Comparison of ENCODE assay signal across 8 cellular contexts in genomic region chr14:72892879-72893635, GRCh38. TPM values are rescaled to one million over a fixed set of nuclear protein-coding genes. Genes with fewer than 3 reads are reported as not detected.
A peak's percentile ranks its signal among the peaks of the same experiment; 100 is the strongest.
DNase-seq lines count a peak whose midpoint lies in the region; ATAC-seq, FAIRE-seq and TF ChIP-seq lines count a peak whose summit lies in the region.

No MANE protein-coding gene starts in this region.

- peaks cover 4% of the 10 kb centered on the region for H3K27me3 Mint-ChIP-seq in chondrocyte (ENCODE audit: low read depth)

- DNase-seq in T-helper 1 cell, result peak in 4 of 5 donors; percentile 14 to 23 (median 18)
- DNase-seq in chondrocyte (ENCODE audit: low spot score), result no peak
- DNase-seq in HepG2 (ENCODE audit: low spot score), result no peak
- peak; percentile 16 for DNase-seq in stimulated activated CD4-positive, alpha-beta T cell treated with anti-CD3 and anti-CD28 coated beads, Interleukin-4, amount 100 ng/mL, for 24 hours
- DNase-seq in ureter (ENCODE audit: low spot score), result no peak
- no peak for DNase-seq in HuH-7.5 (ENCODE audit: low spot score)

- H3K27me3 ChIP-seq in HepG2 (ENCODE audit: control insufficient read depth in 1 of 2, insufficient read depth in 2 of 2, low read length in 2 of 2), result peaks cover 9 to 51% of the 10 kb centered on the region in 2 experiments; a peak in 4 of 5 replicates

- intact Hi-C loops in HepG2 (cut with micrococcal nuclease; ENCODE audit: unreplicated experiment), result loop anchor here (5.0 kb wide), 1 partner anchor 121 kb away; no protein-coding TSS in a partner anchor

- WGBS in HepG2 (ENCODE audit: low lambda C conversion rate), result 5% methylated on average over 13 of the region's 68 CpGs

- H3K27ac Mint-ChIP-seq in chondrocyte (ENCODE audit: unreplicated experiment), result no peak overlapping the region

- no peaks in the 10 kb centered on the region for H3K36me3 ChIP-seq in HepG2 (replicated peaks in 1 of 2; ENCODE audit: control insufficient read depth in 1 of 2, insufficient read depth in 2 of 2, low read length in 2 of 2)

- no peaks in the 10 kb centered on the region for H3K36me3 Mint-ChIP-seq in chondrocyte (ENCODE audit: low read depth)

- no peak for FAIRE-seq in HepG2 (lab: Jason Lieb, UNC)

- TF ChIP-seq POLR2A in HepG2 (IDR thresholded peaks at IDR 0.05; ENCODE audit: insufficient read depth in 1 of 2, low read depth in 2 of 2, low read length in 2 of 2), result no peak

- no peaks in the 10 kb centered on the region for H3K9me3 Mint-ChIP-seq in chondrocyte (ENCODE audit: low read depth)

- peaks cover 27% of the 10 kb centered on the region for H3K4me1 Mint-ChIP-seq in chondrocyte (ENCODE audit: low read depth)

- H3K9me3 ChIP-seq in HepG2 (ENCODE audit: low read length), result no peaks in the 10 kb centered on the region

- in situ Hi-C loops in HepG2 (cut with HindIII; ENCODE audit: extremely low pct_ligation_motif_present, low pct_unique_long_range_greater_than_20kb), result no loop called here

- peaks cover 29% of the 10 kb centered on the region for H3K4me1 ChIP-seq in HepG2 (ENCODE audit: insufficient read depth, low read length)

- POLR2A ChIA-PET in HepG2 (lab: Yijun Ruan, JAX), result no interaction called here

- no peaks in the 10 kb centered on the region for H3K79me2 ChIP-seq in HepG2 (ENCODE audit: insufficient read depth, low read length)

- BruUV-seq in HepG2 (replicated peaks; lab: Mats Ljungman, UMichigan), result no TSS peak

- no peaks in the 10 kb centered on the region for H4K20me1 ChIP-seq in HepG2 (ENCODE audit: insufficient read depth, low read length)

- peak overlapping the region; percentile 87 for H3K4me2 ChIP-seq in HepG2 (ENCODE audit: low read depth, low read length)

- TF ChIP-seq EP300 in HepG2 (IDR thresholded peaks at IDR 0.05; ENCODE audit: low read depth in 2 of 2, low read length in 2 of 2) (no peak), HepG2 (CRISPR knock-in tag; IDR thresholded peaks at IDR 0.05; ENCODE audit: borderline replicate concordance) (no peak)

- H3K4me3 ChIP-seq in GM08714 (ENCODE audit: low read length) (peak overlapping the region; percentile 79), HepG2 (replicated peaks in 1 of 3; ENCODE audit: insufficient read depth in 1 of 3, low read depth in 2 of 3, low read length in 3 of 3) (peak overlapping the region; percentile 65 to 82 (median 73))

- peak overlapping the region; percentile 84 for H3K4me3 Mint-ChIP-seq in chondrocyte (ENCODE audit: unreplicated experiment)

- no peak for TF ChIP-seq RAD21 in HepG2 (CRISPR knock-in tag; IDR thresholded peaks at IDR 0.05)

- H3K27ac ChIP-seq in HepG2 (ENCODE audit: extremely low read length, insufficient read depth, low read length), result no peak overlapping the region

- H3K9ac ChIP-seq in HepG2 (ENCODE audit: insufficient read depth, low read depth, low read length), result 0 out of 2 replicates have a peak overlapping the region, but pooled peaks have one; percentile 4

- peak; percentile 17 for ATAC-seq in HG02678 (IDR thresholded peaks at IDR 0.05; ENCODE audit: unreplicated experiment)
- ATAC-seq in HepG2, result peak; percentile 61

- no peak overlapping the region for H2AFZ ChIP-seq in HepG2 (ENCODE audit: low read length)

- TF ChIP-seq CTCF in chondrocyte (IDR thresholded peaks at IDR 0.05), result peak; percentile 8
- TF ChIP-seq CTCF in HepG2 (CRISPR knock-in tag; IDR thresholded peaks at IDR 0.05), result no peak

- CTCF ChIA-PET in HepG2 (lab: Yijun Ruan, JAX; ENCODE audit: low intra/inter-chr PET ratio, low total read pairs), result no interaction called here

TF ChIP-seq in HepG2, 621 proteins besides CTCF, POLR2A, EP300 and RAD21 (continues in another document):
- TF ChIP-seq PAXIP1 (CRISPR knock-in tag; conservative IDR thresholded peaks at IDR 0.05), result no peak
- TF ChIP-seq MXD3 (CRISPR knock-in tag; IDR thresholded peaks at IDR 0.05), result peak; percentile 10; the same call in 1 of the 2 replicates

RNA-seq across cellular contexts. Expression of gene DPF3, which starts 0.8 kb away (rescaled TPM):
- total RNA-seq in chondrocyte, result 1.1 to 2.3 TPM (median 1.1 TPM) in 3 replicates
- 0.60 TPM in 2 replicates for total RNA-seq in HepG2 (2016; rRNA removed; fragmentation: Illumina TruSeq; extraction: Trizol)
- total RNA-seq in HepG2 (2016; cell fraction: cytosol; rRNA removed; fragmentation: Illumina TruSeq; extraction: Trizol; ENCODE audit: low read depth), result 0.09 and 0.20 TPM in 2 replicates
- total RNA-seq in HepG2 (2016; cell fraction: insoluble cytoplasmic fraction; rRNA removed; fragmentation: Illumina TruSeq; extraction: Trizol), result 0.73 and 0.84 TPM in 2 replicates
- 0.37 and 0.38 TPM in 2 replicates for total RNA-seq in HepG2 (2016; cell fraction: membrane; rRNA removed; fragmentation: Illumina TruSeq; extraction: Trizol)
- 1.8 TPM in 2 replicates for total RNA-seq in HepG2 (2016; cell fraction: nucleus; rRNA removed; fragmentation: Illumina TruSeq; extraction: Trizol)
- polyA plus RNA-seq in HepG2 (2011; rRNA removed), result 0.09 and 0.14 TPM in 2 replicates
- 0.04 and 0.05 TPM in 2 replicates for polyA plus RNA-seq in HepG2 (2011; cell fraction: cytosol; rRNA removed)
- 0.26 and 0.66 TPM in 2 replicates for polyA plus RNA-seq in HepG2 (2011; cell fraction: nucleus; rRNA removed)
- 0.05 and 0.24 TPM in 2 replicates for polyA plus RNA-seq in HepG2 (2012)
- 0.05 and 0.17 TPM in 2 replicates for polyA plus RNA-seq in HepG2 (2016; cell fraction: cytosol; fragmentation: Illumina TruSeq; extraction: Trizol; ENCODE audit: low read depth)
- polyA plus RNA-seq in HepG2 (2016; cell fraction: insoluble cytoplasmic fraction; fragmentation: Illumina TruSeq; extraction: Trizol; ENCODE audit: low read depth), result 0.32 and 0.46 TPM in 2 replicates
- 0.15 and 0.17 TPM in 2 replicates for polyA plus RNA-seq in HepG2 (2016; cell fraction: membrane; fragmentation: Illumina TruSeq; extraction: Trizol; ENCODE audit: low read depth)
- 1.3 and 1.6 TPM in 2 replicates for polyA plus RNA-seq in HepG2 (2016; cell fraction: nucleus; fragmentation: Illumina TruSeq; extraction: Trizol; ENCODE audit: insufficient read depth, low read depth)
- polyA minus RNA-seq in HepG2 (2011; rRNA and poly(A)+ RNA removed; ENCODE audit: low replicate concordance), result 0.16 and 2.6 TPM in 2 replicates
- not detected in 2 replicates for polyA minus RNA-seq in HepG2 (2011; cell fraction: cytosol; rRNA and poly(A)+ RNA removed)
- 0.25 and 0.77 TPM in 2 replicates for polyA minus RNA-seq in HepG2 (2011; cell fraction: nucleus; rRNA and poly(A)+ RNA removed)
- 2.0 TPM for total RNA-seq in ureter

RNA-seq across cellular contexts. Expression of gene DCAF4, which starts 33.2 kb away (rescaled TPM):
- total RNA-seq in chondrocyte (17.0 to 26.0 TPM (median 23.8 TPM) in 3 replicates), HepG2 (2016; rRNA removed; fragmentation: Illumina TruSeq; extraction: Trizol) (17.3 and 18.8 TPM in 2 replicates), ureter (26.0 TPM)
- total RNA-seq in HepG2 (2016; cell fraction: cytosol; rRNA removed; fragmentation: Illumina TruSeq; extraction: Trizol; ENCODE audit: low read depth), result 3.9 and 4.3 TPM in 2 replicates
- total RNA-seq in HepG2 (2016; cell fraction: insoluble cytoplasmic fraction; rRNA removed; fragmentation: Illumina TruSeq; extraction: Trizol), result 19.7 and 20.3 TPM in 2 replicates
- total RNA-seq in HepG2 (2016; cell fraction: membrane; rRNA removed; fragmentation: Illumina TruSeq; extraction: Trizol), result 5.0 and 5.4 TPM in 2 replicates
- total RNA-seq in HepG2 (2016; cell fraction: nucleus; rRNA removed; fragmentation: Illumina TruSeq; extraction: Trizol), result 20.4 and 27.6 TPM in 2 replicates
- 21.1 and 25.6 TPM in 2 replicates for polyA plus RNA-seq in HepG2 (2011; rRNA removed)
- 15.1 and 22.4 TPM in 2 replicates for polyA plus RNA-seq in HepG2 (2011; cell fraction: cytosol; rRNA removed)
- 71.7 and 82.4 TPM in 2 replicates for polyA plus RNA-seq in HepG2 (2011; cell fraction: nucleus; rRNA removed)
- polyA plus RNA-seq in HepG2 (2012), result 16.5 and 19.5 TPM in 2 replicates
- polyA plus RNA-seq in HepG2 (2016; cell fraction: cytosol; fragmentation: Illumina TruSeq; extraction: Trizol; ENCODE audit: low read depth), result 1.7 and 2.2 TPM in 2 replicates
- polyA plus RNA-seq in HepG2 (2016; cell fraction: insoluble cytoplasmic fraction; fragmentation: Illumina TruSeq; extraction: Trizol; ENCODE audit: low read depth), result 18.3 and 21.3 TPM in 2 replicates
- polyA plus RNA-seq in HepG2 (2016; cell fraction: membrane; fragmentation: Illumina TruSeq; extraction: Trizol; ENCODE audit: low read depth), result 3.5 and 3.9 TPM in 2 replicates
- polyA plus RNA-seq in HepG2 (2016; cell fraction: nucleus; fragmentation: Illumina TruSeq; extraction: Trizol; ENCODE audit: insufficient read depth, low read depth), result 26.1 and 30.0 TPM in 2 replicates
- polyA minus RNA-seq in HepG2 (2011; rRNA and poly(A)+ RNA removed; ENCODE audit: low replicate concordance), result 21.6 and 30.7 TPM in 2 replicates
- 6.5 and 8.3 TPM in 2 replicates for polyA minus RNA-seq in HepG2 (2011; cell fraction: cytosol; rRNA and poly(A)+ RNA removed)
- polyA minus RNA-seq in HepG2 (2011; cell fraction: nucleus; rRNA and poly(A)+ RNA removed), result 54.1 and 63.2 TPM in 2 replicates

Comparison
In these comparisons a context has a peak if more than half of its experiments do, and no peak if none do; other contexts are left out.
1. DNase-seq: peak in T-helper 1 cell (4 of 5) and stimulated activated CD4-positive, alpha-beta T cell treated with anti-CD3 and anti-CD28 coated beads, Interleukin-4, amount 100 ng/mL, for 24 hours (single experiment); none in chondrocyte (single experiment), HepG2 (single experiment), ureter (single experiment) and HuH-7.5 (single experiment).